ENCODE assay signal across 8 cellular contexts in genomic region chr18:77059294-77059916, GRCh38.
A peak's percentile ranks its signal among the peaks of the same experiment; 100 is the strongest.
DNase-seq lines count a peak whose midpoint lies in the region; ATAC-seq and TF ChIP-seq lines count a peak whose summit lies in the region.

No MANE protein-coding gene starts in this region.

- H3K4me1 Mint-ChIP-seq in natural killer cell, result peaks cover 85 to 88% of the 10 kb centered on the region in 2 donors

- peak overlapping the region; percentile 94 to 98 for H3K27ac Mint-ChIP-seq in natural killer cell

- intact Hi-C loops in natural killer cell (cut with micrococcal nuclease), result loop anchor here (5.0 kb wide), 1 partner anchor 37 kb away; no protein-coding TSS in a partner anchor

- no peaks in the 10 kb centered on the region for H3K9me3 Mint-ChIP-seq in natural killer cell

- peak overlapping the region; percentile 67 for H3K4me3 Mint-ChIP-seq in natural killer cell

- peaks cover 3% of the 10 kb centered on the region for H3K36me3 Mint-ChIP-seq in natural killer cell

- H3K27me3 Mint-ChIP-seq in natural killer cell (ENCODE audit: low read depth in 2 of 2), result no peaks in the 10 kb centered on the region

- DNase-seq in NCI-H2171 treated with DMSO at 0.1 percent for 48 hours (lab: John Stamatoyannopoulos, UW) (peak; percentile 24), NCI-H2171 (lab: John Stamatoyannopoulos, UW) (no peak), HuH-7 (ENCODE audit: low spot score) (peak; percentile 52), RPMI8226 (peak; percentile 70), dedifferentiated amniotic fluid mesenchymal stem cell (ENCODE audit: extremely low spot score) (peak; percentile 40), natural killer cell (no peak), cortex of kidney (lab: John Stamatoyannopoulos, UW) (no peak)

- TF ChIP-seq CTCF in natural killer cell (IDR thresholded peaks at IDR 0.05), result peak; percentile 41

- no peak for ATAC-seq in natural killer cell
- no peak for ATAC-seq in GM21737 (IDR thresholded peaks at IDR 0.05; ENCODE audit: unreplicated experiment)

Comparison
In these comparisons a context has a peak if more than half of its experiments do, and no peak if none do; other contexts are left out.
1. DNase-seq: peak in NCI-H2171 treated with DMSO at 0.1 percent for 48 hours (single experiment), HuH-7 (single experiment), RPMI8226 (single experiment) and dedifferentiated amniotic fluid mesenchymal stem cell (single experiment); none in NCI-H2171 (single experiment), natural killer cell (single experiment) and cortex of kidney (single experiment).